Comparison of ENCODE assay signal across 10 cellular contexts in genomic region chr19:47019431-47020041, GRCh38. TPM values are rescaled to one million over a fixed set of nuclear protein-coding genes. Genes with fewer than 3 reads are reported as not detected.
A peak's percentile ranks its signal among the peaks of the same experiment; 100 is the strongest.
DNase-seq lines count a peak whose midpoint lies in the region; ATAC-seq and TF ChIP-seq lines count a peak whose summit lies in the region.
"Had no signal": no experiment of that assay in that cellular context is flagged by ENCODE, and none has a peak within 500 bp of the region (broad histone marks: within the 10 kb centered on the region; RNA-seq: fewer than 3 reads in every experiment).

Gene NPAS1, plus strand, starts transcription at chr19:47019837. Its CDS starts 1,211 bp downstream, at chr19:47021048.

- peaks cover 45 to 51% (median 51%) of the 10 kb centered on the region in 3 donors for H3K27me3 ChIP-seq in gastrocnemius medialis

- H3K27ac Mint-ChIP-seq in activated naive CD8-positive, alpha-beta T cell = no peak within 1 kb of the TSS
- H3K27ac Mint-ChIP-seq in activated naive CD8-positive, alpha-beta T cell treated with anti-CD3 and anti-CD28 coated beads, Interleukin-2, amount 50 U/mL, for 24 hours = no peak within 1 kb of the TSS
- H3K27ac Mint-ChIP-seq in type B pancreatic cell = no peak within 1 kb of the TSS

- ATAC-seq in activated naive CD8-positive, alpha-beta T cell treated with anti-CD3 and anti-CD28 coated beads, Interleukin-2, amount 50 U/mL, for 24 hours = no peak
- ATAC-seq in left lobe of liver (peak; percentile 56), HG03175 (IDR thresholded peaks at IDR 0.05; ENCODE audit: unreplicated experiment) (no peak), gastrocnemius medialis (no peak)

- H3K27ac ChIP-seq in gastrocnemius medialis = no peak within 1 kb of the TSS

- H3K9me3 ChIP-seq in gastrocnemius medialis = no peaks in the 10 kb centered on the region

- no peaks in the 10 kb centered on the region for H3K36me3 ChIP-seq in gastrocnemius medialis

- intact Hi-C loops in gastrocnemius medialis (cut with DNase I; ENCODE audit: low total_unique reads) = loop anchor here (2.0 kb wide), 1 partner anchor 15 kb away; no protein-coding TSS in a partner anchor

- peak within 1 kb of the TSS; percentile 49 for H3K4me3 Mint-ChIP-seq in activated naive CD8-positive, alpha-beta T cell
- no peak within 1 kb of the TSS for H3K4me3 Mint-ChIP-seq in activated naive CD8-positive, alpha-beta T cell treated with anti-CD3 and anti-CD28 coated beads, Interleukin-2, amount 50 U/mL, for 24 hours
- peak within 1 kb of the TSS; percentile 65 for H3K4me3 Mint-ChIP-seq in type B pancreatic cell

- TF ChIP-seq CTCF in astrocyte of the cerebellum (IDR thresholded peaks at IDR 0.05; ENCODE audit: low read depth, low read length, missing control alignments) = no peak
- no peak for TF ChIP-seq CTCF in type B pancreatic cell (conservative IDR thresholded peaks at IDR 0.05)
- no peak for TF ChIP-seq CTCF in gastrocnemius medialis (IDR thresholded peaks at IDR 0.05 in 4 of 5, conservative IDR thresholded peaks at IDR 0.05 in 1 of 5)

- peaks cover 16% of the 10 kb centered on the region for H3K27me3 Mint-ChIP-seq in activated naive CD8-positive, alpha-beta T cell
- peaks cover 55% of the 10 kb centered on the region for H3K27me3 Mint-ChIP-seq in activated naive CD8-positive, alpha-beta T cell treated with anti-CD3 and anti-CD28 coated beads, Interleukin-2, amount 50 U/mL, for 24 hours
- peaks cover 58% of the 10 kb centered on the region for H3K27me3 Mint-ChIP-seq in type B pancreatic cell

- peak within 1 kb of the TSS; percentile 10 for H3K4me3 ChIP-seq in astrocyte of the cerebellum (ENCODE audit: low read depth, low read length)
- peak within 1 kb of the TSS in 2 of 4 donors; percentile 7 to 33 for H3K4me3 ChIP-seq in gastrocnemius medialis

- H3K36me3 Mint-ChIP-seq in activated naive CD8-positive, alpha-beta T cell = no peaks in the 10 kb centered on the region
- H3K36me3 Mint-ChIP-seq in activated naive CD8-positive, alpha-beta T cell treated with anti-CD3 and anti-CD28 coated beads, Interleukin-2, amount 50 U/mL, for 24 hours (ENCODE audit: low read depth) = no peaks in the 10 kb centered on the region
- H3K36me3 Mint-ChIP-seq in type B pancreatic cell = no peaks in the 10 kb centered on the region

- H3K4me1 Mint-ChIP-seq in activated naive CD8-positive, alpha-beta T cell (ENCODE audit: low read depth) = peaks cover 15% of the 10 kb centered on the region
- H3K4me1 Mint-ChIP-seq in activated naive CD8-positive, alpha-beta T cell treated with anti-CD3 and anti-CD28 coated beads, Interleukin-2, amount 50 U/mL, for 24 hours = peaks cover 14% of the 10 kb centered on the region
- no peaks in the 10 kb centered on the region for H3K4me1 Mint-ChIP-seq in type B pancreatic cell (ENCODE audit: unreplicated experiment)

- H3K9me3 Mint-ChIP-seq in activated naive CD8-positive, alpha-beta T cell (ENCODE audit: low read depth) = no peaks in the 10 kb centered on the region
- no peaks in the 10 kb centered on the region for H3K9me3 Mint-ChIP-seq in activated naive CD8-positive, alpha-beta T cell treated with anti-CD3 and anti-CD28 coated beads, Interleukin-2, amount 50 U/mL, for 24 hours
- H3K9me3 Mint-ChIP-seq in type B pancreatic cell = no peaks in the 10 kb centered on the region

- in situ Hi-C loops in astrocyte of the cerebellum (cut with HindIII; ENCODE audit: low sequenced_read_pairs) (no loop called here), gastrocnemius medialis (cut with MboI; ENCODE audit: low sequenced_read_pairs in 4 of 4) (no loop called here)

- peaks cover 9 to 18% of the 10 kb centered on the region in 2 donors for H3K4me1 ChIP-seq in gastrocnemius medialis

- no peak for DNase-seq in activated naive CD8-positive, alpha-beta T cell treated with anti-CD3 and anti-CD28 coated beads, Interleukin-2, amount 50 U/mL, for 24 hours
- no peak for DNase-seq in astrocyte of the cerebellum (ENCODE audit: low read depth)
- no peak for DNase-seq in left lobe of liver (ENCODE audit: low spot score)
- no peak for DNase-seq in type B pancreatic cell (ENCODE audit: extremely low spot score, unreplicated experiment)
- no peak for DNase-seq in gastrocnemius medialis
- DNase-seq in globus pallidus (ENCODE audit: low spot score) = no peak
- DNase-seq: EL, NCI-H2081 had no signal

- TF ChIP-seq POLR2A in gastrocnemius medialis (IDR thresholded peaks at IDR 0.05) = no peak

RNA-seq across cellular contexts. Expression of gene NPAS1, which starts in this region (rescaled TPM):
- total RNA-seq in left lobe of liver = 0.08 TPM
- total RNA-seq in type B pancreatic cell (ENCODE audit: low replicate concordance) = 3.6 and 6.6 TPM in 2 replicates
- total RNA-seq in gastrocnemius medialis = 1 to 10 TPM in 1 of 4 donors, under 1 TPM in 1, not detected in 2; 0.61 to 1.1 TPM

Comparison
In these comparisons a context has a peak if more than half of its experiments do, and no peak if none do; other contexts are left out.
1. Peak in ATAC-seq in left lobe of liver; RNA of the gene not detected or under 1 TPM.